9 cellular contexts compared by ENCODE assay signal in the genomic region with DNA sequence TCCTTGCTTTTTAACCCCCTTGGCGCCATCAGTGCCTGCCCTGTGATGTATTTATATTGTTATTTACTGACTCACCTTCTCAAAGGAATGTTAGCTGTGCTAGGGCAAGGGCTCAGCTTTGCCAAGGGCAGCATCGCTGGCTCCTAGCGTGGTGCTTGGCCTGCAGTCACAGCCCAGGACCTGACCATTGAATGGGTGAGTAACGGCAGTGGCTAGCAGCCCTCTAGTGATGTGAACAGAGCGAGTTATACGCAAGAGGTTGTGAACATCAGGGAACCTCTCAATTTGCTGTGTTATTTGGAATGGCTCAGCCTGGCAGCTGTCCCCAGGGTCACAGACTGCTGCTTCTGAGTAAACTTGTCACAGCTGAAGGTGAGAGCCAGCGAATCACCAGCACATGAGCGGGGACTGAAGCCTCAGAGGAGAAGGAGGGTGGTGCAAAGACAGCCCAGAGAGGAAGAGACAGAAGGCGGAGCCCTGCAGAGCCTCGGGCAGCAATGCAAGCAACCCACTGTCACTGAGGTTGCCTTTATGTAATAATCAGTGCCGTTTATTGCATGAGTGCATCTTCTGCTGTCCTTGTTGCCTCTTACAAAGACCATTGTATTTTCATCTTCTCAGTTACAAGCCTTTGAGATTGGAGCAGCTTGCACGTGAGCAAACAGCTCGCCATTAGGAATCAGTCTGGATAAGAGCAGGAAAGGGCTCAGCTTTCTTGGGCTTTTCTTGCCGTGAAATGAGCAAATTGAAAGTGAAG.
DNase-seq lines count a peak whose midpoint lies in the region; ATAC-seq and TF ChIP-seq lines count a peak whose summit lies in the region.
"Had no signal": no experiment of that assay in that cellular context is flagged by ENCODE, and none has a peak within 500 bp of the region (broad histone marks: within the 10 kb centered on the region; RNA-seq: fewer than 3 reads in every experiment).

No MANE protein-coding gene starts in this region.

- H3K4me2 ChIP-seq in osteoblast (ENCODE audit: insufficient read depth, low read length), result peak overlapping the region; percentile 74

- H3K27me3 ChIP-seq in osteoblast (ENCODE audit: insufficient read depth, low read length), result no peaks in the 10 kb centered on the region

- H3K9me3 ChIP-seq in osteoblast (ENCODE audit: low read depth, low read length), result no peaks in the 10 kb centered on the region

- H3K36me3 Mint-ChIP-seq in progenitor cell of endocrine pancreas (ENCODE audit: insufficient read depth), result no peaks in the 10 kb centered on the region

- H3K27ac Mint-ChIP-seq in progenitor cell of endocrine pancreas, result no peak overlapping the region

- peak; percentile 36 for DNase-seq in Daoy (ENCODE audit: low read depth)
- DNase-seq in NCI-H226, result peak; percentile 79
- DNase-seq in cerebellum (ENCODE audit: low spot score), result peak; percentile 73
- DNase-seq in osteoblast (ENCODE audit: insufficient read length, low spot score, missing footprints), result no peak
- DNase-seq in progenitor cell of endocrine pancreas (ENCODE audit: low spot score, unreplicated experiment), result no peak
- no peak for DNase-seq in SHP77 (lab: John Stamatoyannopoulos, UW)
- DNase-seq: small intestine had no signal

- H3K4me1 Mint-ChIP-seq in progenitor cell of endocrine pancreas (ENCODE audit: low read depth), result no peaks in the 10 kb centered on the region

- H2AFZ ChIP-seq in osteoblast (ENCODE audit: low read length), result peak overlapping the region; percentile 66

- no peak for TF ChIP-seq CTCF in osteoblast (IDR thresholded peaks at IDR 0.05; ENCODE audit: extremely low read depth, low read depth, low read length)
- TF ChIP-seq CTCF in progenitor cell of endocrine pancreas (IDR thresholded peaks at IDR 0.05; ENCODE audit: unreplicated experiment), result no peak

- no peak overlapping the region for H3K27ac ChIP-seq in osteoblast (ENCODE audit: low read depth, low read length)

- H3K79me2 ChIP-seq in osteoblast (ENCODE audit: insufficient read depth, low read length), result no peaks in the 10 kb centered on the region

- no peak overlapping the region for H3K4me3 Mint-ChIP-seq in progenitor cell of endocrine pancreas (ENCODE audit: low read depth)

- H4K20me1 ChIP-seq in osteoblast (ENCODE audit: insufficient read depth, low read length), result no peaks in the 10 kb centered on the region

- H3K27me3 Mint-ChIP-seq in progenitor cell of endocrine pancreas, result peaks cover 25% of the 10 kb centered on the region

- H3K36me3 ChIP-seq in osteoblast (ENCODE audit: insufficient read depth, low read length), result no peaks in the 10 kb centered on the region

- peak overlapping the region; percentile 52 for H3K4me3 ChIP-seq in osteoblast (ENCODE audit: insufficient read depth, low read length)

- H3K9me3 Mint-ChIP-seq in progenitor cell of endocrine pancreas (ENCODE audit: low read depth), result no peaks in the 10 kb centered on the region

- no peak for ATAC-seq in HG03457 (IDR thresholded peaks at IDR 0.05; ENCODE audit: unreplicated experiment)
- no peak for ATAC-seq in GM21528 (IDR thresholded peaks at IDR 0.05; ENCODE audit: low FRiP score, unreplicated experiment)

- peaks cover 8% of the 10 kb centered on the region for H3K4me1 ChIP-seq in osteoblast (ENCODE audit: insufficient read depth, low read length)

Comparison
In these comparisons a context has a peak if more than half of its experiments do, and no peak if none do; other contexts are left out.
1. DNase-seq: peak in Daoy (single experiment), NCI-H226 (single experiment) and cerebellum (single experiment); none in osteoblast (single experiment), progenitor cell of endocrine pancreas (single experiment) and SHP77 (0 of 2).